Comparison of ENCODE assay signal across 8 cellular contexts in the genomic region with DNA sequence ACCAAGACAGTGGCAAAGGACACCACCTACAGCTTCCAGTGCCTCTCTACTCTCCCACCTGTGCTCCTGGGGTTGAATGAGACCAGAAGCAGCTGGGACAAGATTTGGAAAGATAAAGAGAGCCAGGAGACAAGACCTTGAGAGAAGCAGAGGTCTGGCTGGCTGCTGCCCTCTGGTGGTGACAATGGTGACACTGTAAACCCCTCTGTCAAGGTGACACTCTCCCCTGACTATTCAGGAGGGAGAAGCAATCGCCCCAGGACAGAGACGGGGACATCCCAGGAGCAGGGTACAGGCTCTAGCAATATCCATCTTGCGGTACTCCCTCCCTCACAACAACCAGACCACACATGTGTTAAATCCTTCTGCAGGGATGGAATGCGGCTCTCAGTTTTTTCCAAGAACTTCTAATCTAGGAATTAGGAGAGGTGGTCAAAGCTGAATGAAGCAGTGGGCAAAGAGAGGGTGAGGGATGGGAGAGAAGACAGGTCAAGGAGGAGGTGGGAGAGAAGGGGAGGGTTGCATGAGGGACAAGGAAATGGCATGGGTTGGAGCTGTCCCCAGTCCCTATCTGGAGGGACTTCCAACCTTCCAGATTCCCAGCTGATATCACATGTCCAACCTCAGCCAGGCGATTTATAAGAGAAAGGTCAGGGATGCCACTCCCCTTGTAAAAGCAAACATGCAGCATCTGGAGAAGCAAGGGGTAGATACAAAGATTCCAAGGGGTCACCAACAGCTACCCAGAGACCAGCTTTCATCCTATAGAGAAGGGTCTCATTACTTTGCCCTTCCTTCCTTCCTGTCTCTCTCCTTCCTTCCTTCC. TPM values are rescaled to one million over a fixed set of nuclear protein-coding genes. Genes with fewer than 3 reads are reported as not detected.
DNase-seq lines count a peak whose midpoint lies in the region; ATAC-seq lines count a peak whose summit lies in the region.

No MANE protein-coding gene starts in this region.

- no peak overlapping the region for H4K8ac ChIP-seq in mesenchymal stem cell (ENCODE audit: low read length)

- H3K27ac ChIP-seq in BLaER1 (no peak overlapping the region), mesenchymal stem cell (ENCODE audit: low read length, poor library complexity, severe bottlenecking) (no peak overlapping the region)

- H3K4me3 ChIP-seq in BLaER1 (no peak overlapping the region), mesenchymal stem cell (ENCODE audit: insufficient read depth in 1 of 2, low read depth in 1 of 2, low read length in 2 of 2) (no peak overlapping the region)

- no peak overlapping the region for H2BK120ac ChIP-seq in mesenchymal stem cell (ENCODE audit: low read depth, low read length)

- H2AFZ ChIP-seq in mesenchymal stem cell (ENCODE audit: low read depth, low read length) = no peak overlapping the region

- no peaks in the 10 kb centered on the region for H3K79me1 ChIP-seq in mesenchymal stem cell (replicated peaks; ENCODE audit: low read length, poor library complexity, severe bottlenecking)

- H3K14ac ChIP-seq in mesenchymal stem cell (ENCODE audit: low read length in 2 of 2) = no peak overlapping the region

- DNase-seq in HCEC 1CT (peak; percentile 21), NCI-H748 treated with DMSO at 0.1 percent for 48 hours (lab: John Stamatoyannopoulos, UW) (peak; percentile 28), ecto neural progenitor cell (ENCODE audit: low spot score) (peak; percentile 84), mesenchymal stem cell (peak; percentile 68)
- DNase-seq in activated CD4-positive, alpha-beta T cell treated with anti-CD3 and anti-CD28 coated beads, Interleukin-2, amount 50 U/mL, for 48 hours = peak; percentile 84 to 87
- peak; percentile 66 to 69 for DNase-seq in stimulated activated CD8-positive, alpha-beta memory T cell treated with anti-CD3 and anti-CD28 coated beads, Interleukin-2, amount 100 ng/mL, for 48 hours (ENCODE audit: low read depth in 2 of 2)

- H3K23ac ChIP-seq in mesenchymal stem cell (ENCODE audit: low read length in 2 of 2) = no peak overlapping the region

- no peaks in the 10 kb centered on the region for H3K9me3 ChIP-seq in BLaER1
- no peaks in the 10 kb centered on the region for H3K9me3 ChIP-seq in mesenchymal stem cell (ENCODE audit: control insufficient read depth, low read length)

- H2BK12ac ChIP-seq in mesenchymal stem cell (ENCODE audit: low read length in 2 of 2) = no peak overlapping the region

- H3K4ac ChIP-seq in mesenchymal stem cell (ENCODE audit: low read depth in 1 of 2, low read length in 2 of 2) = no peak overlapping the region

- WGBS in mesenchymal stem cell = 19% methylated on average over 4 of the region's 5 CpGs

- no peak overlapping the region for H3K9ac ChIP-seq in BLaER1
- H3K9ac ChIP-seq in mesenchymal stem cell (ENCODE audit: low read length) = no peak overlapping the region

- H3K4me2 ChIP-seq in BLaER1 (peak overlapping the region; percentile 37; the same call in 1 of the 2 replicates), mesenchymal stem cell (ENCODE audit: low read length, poor library complexity, severe bottlenecking) (no peak overlapping the region)

- no peak overlapping the region for H4K91ac ChIP-seq in mesenchymal stem cell (ENCODE audit: low read length)

- H2AK5ac ChIP-seq in mesenchymal stem cell (ENCODE audit: low read length, severe bottlenecking) = no peak overlapping the region

- peaks cover 75% of the 10 kb centered on the region for H3K27me3 ChIP-seq in BLaER1
- H3K27me3 ChIP-seq in mesenchymal stem cell (ENCODE audit: control insufficient read depth in 1 of 2, insufficient read depth in 1 of 2, low read length in 2 of 2) = peaks cover 46 to 75% of the 10 kb centered on the region in 2 experiments

- H3K18ac ChIP-seq in mesenchymal stem cell (ENCODE audit: low read depth in 1 of 2, low read length in 2 of 2) = no peak overlapping the region

- H2BK15ac ChIP-seq in mesenchymal stem cell (ENCODE audit: low read depth, poor library complexity, severe bottlenecking) = no peak overlapping the region

- H3K4me1 ChIP-seq in BLaER1 (peaks cover 49% of the 10 kb centered on the region), mesenchymal stem cell (ENCODE audit: control insufficient read depth, insufficient read depth, low read depth, low read length) (peaks cover 30% of the 10 kb centered on the region)

- H3K36me3 ChIP-seq in BLaER1 (no peaks in the 10 kb centered on the region), mesenchymal stem cell (ENCODE audit: control insufficient read depth in 1 of 2, insufficient read depth in 2 of 2, low read depth in 1 of 2, low read length in 2 of 2) (no peaks in the 10 kb centered on the region)

- no peak overlapping the region for H2BK5ac ChIP-seq in mesenchymal stem cell (ENCODE audit: low read depth, low read length, poor library complexity, severe bottlenecking)

- no peak for ATAC-seq in HG02642 (IDR thresholded peaks at IDR 0.05; ENCODE audit: poor library complexity, unreplicated experiment)

- H4K20me1 ChIP-seq in BLaER1 = peaks cover 25% of the 10 kb centered on the region

RNA-seq across cellular contexts. Expression of a gene that starts 2.9 kb away (rescaled TPM):
- polyA plus RNA-seq in mesenchymal stem cell (2013, experiment 1 of 2) = 0.77 TPM
- polyA plus RNA-seq in mesenchymal stem cell (2013, experiment 2 of 2) = 0.81 TPM

RNA-seq across cellular contexts. Expression of a gene that starts 17.1 kb away (rescaled TPM):
- polyA plus RNA-seq in mesenchymal stem cell (2013, experiment 1 of 2) = 1.5 TPM
- 1.8 TPM for polyA plus RNA-seq in mesenchymal stem cell (2013, experiment 2 of 2)

RNA-seq across cellular contexts. Expression of a gene that starts 17.3 kb away (rescaled TPM):
- 0.64 TPM for polyA plus RNA-seq in mesenchymal stem cell (2013, experiment 1 of 2)
- 0.75 TPM for polyA plus RNA-seq in mesenchymal stem cell (2013, experiment 2 of 2)

Comparison
In these comparisons a context has a peak if more than half of its experiments do, and no peak if none do; other contexts are left out.
1. DNase-seq: peak in every context shown above with its lines; median percentile 86 in activated CD4-positive, alpha-beta T cell treated with anti-CD3 and anti-CD28 coated beads, Interleukin-2, amount 50 U/mL, for 48 hours; 84 in ecto neural progenitor cell; 68 in mesenchymal stem cell; 68 in stimulated activated CD8-positive, alpha-beta memory T cell treated with anti-CD3 and anti-CD28 coated beads, Interleukin-2, amount 100 ng/mL, for 48 hours; 28 in NCI-H748 treated with DMSO at 0.1 percent for 48 hours; 21 in HCEC 1CT.